27 cellular contexts compared by ENCODE assay signal in genomic region chrX:101691823-101692222, GRCh38. TPM values are rescaled to one million over a fixed set of nuclear protein-coding genes. Genes with fewer than 3 reads are reported as not detected.
DNase-seq lines count a peak whose midpoint lies in the region; ATAC-seq, FAIRE-seq and TF ChIP-seq lines count a peak whose summit lies in the region.
"Had no signal": no experiment of that assay in that cellular context is flagged by ENCODE, and none has a peak within 500 bp of the region (broad histone marks: within the 10 kb centered on the region; RNA-seq: fewer than 3 reads in every experiment).

No MANE protein-coding gene starts in this region.

- H3K4me3 ChIP-seq in HepG2 (replicated peaks in 1 of 3; ENCODE audit: insufficient read depth in 1 of 3, low read depth in 2 of 3, low read length in 3 of 3) (no peak overlapping the region), right lobe of liver (no peak overlapping the region), kidney (ENCODE audit: low read length in 2 of 2) (no peak overlapping the region)
- H3K4me3 ChIP-seq: HAP-1, SJSA1 had no signal

- H3K27me3 Mint-ChIP-seq in endothelial cell (ENCODE audit: unreplicated experiment): peaks cover 2% of the 10 kb centered on the region
- H3K27me3 Mint-ChIP-seq: B cell had no signal

- H3K27ac ChIP-seq in HepG2 (ENCODE audit: extremely low read length, insufficient read depth, low read length): no peak overlapping the region
- no peak overlapping the region for H3K27ac ChIP-seq in right lobe of liver
- no peak overlapping the region for H3K27ac ChIP-seq in kidney (ENCODE audit: low read depth in 2 of 2, low read length in 2 of 2)
- H3K27ac ChIP-seq: 22Rv1, C4-2B, SJSA1 had no signal

- 13% methylated on average over 1 of the region's 1 CpG for WGBS in HepG2 (ENCODE audit: low lambda C conversion rate)
- 52% methylated on average over 1 of the region's 1 CpG for WGBS in right lobe of liver (ENCODE audit: insufficient coverage, low coverage, low lambda C conversion rate, missing lambda C conversion rate)

- POLR2A ChIA-PET in HepG2 (lab: Yijun Ruan, JAX): no interaction called here

- no peak overlapping the region for H2AFZ ChIP-seq in HepG2 (ENCODE audit: low read length)

- intact Hi-C loops in HepG2 (cut with micrococcal nuclease; ENCODE audit: unreplicated experiment) (no loop called here), right lobe of liver (cut with DNase I) (no loop called here), kidney (cut with DNase I) (no loop called here)

- no peaks in the 10 kb centered on the region for H3K79me2 ChIP-seq in HepG2 (ENCODE audit: insufficient read depth, low read length)

- no peak overlapping the region for H3K4me3 Mint-ChIP-seq in endothelial cell (ENCODE audit: unreplicated experiment)
- H3K4me3 Mint-ChIP-seq: B cell; CD8-positive, alpha-beta T cell had no signal

- H3K9ac ChIP-seq in HepG2 (ENCODE audit: insufficient read depth, low read depth, low read length) (no peak overlapping the region), kidney (ENCODE audit: low read length in 2 of 2) (no peak overlapping the region)

- H3K9me3 ChIP-seq in HepG2 (ENCODE audit: low read length): no peaks in the 10 kb centered on the region
- H3K9me3 ChIP-seq in right lobe of liver: no peaks in the 10 kb centered on the region
- no peaks in the 10 kb centered on the region for H3K9me3 ChIP-seq in kidney (ENCODE audit: control insufficient read depth in 1 of 2, low read length in 2 of 2)
- H3K9me3 ChIP-seq: Caco-2, HAP-1, SJSA1 had no signal

- H3K27ac Mint-ChIP-seq in endothelial cell (ENCODE audit: unreplicated experiment): peak overlapping the region; percentile 78
- H3K27ac Mint-ChIP-seq: B cell; CD8-positive, alpha-beta T cell had no signal

- no TSS peak for BruUV-seq in HepG2 (replicated peaks; lab: Mats Ljungman, UMichigan)

- H3K27me3 ChIP-seq in HepG2 (ENCODE audit: control insufficient read depth in 1 of 2, insufficient read depth in 2 of 2, low read length in 2 of 2) (no peaks in the 10 kb centered on the region), right lobe of liver (peaks cover 0 to 5% of the 10 kb centered on the region in 2 donors)
- H3K27me3 ChIP-seq: SJSA1 had no signal

- CTCF ChIA-PET in HepG2 (lab: Yijun Ruan, JAX; ENCODE audit: low intra/inter-chr PET ratio, low total read pairs): no interaction called here

- no peaks in the 10 kb centered on the region for H3K9me3 Mint-ChIP-seq in endothelial cell (ENCODE audit: unreplicated experiment)
- H3K9me3 Mint-ChIP-seq: CD8-positive, alpha-beta T cell had no signal

- FAIRE-seq in HepG2 (lab: Jason Lieb, UNC) (no peak), kidney (lab: Jason Lieb, UNC) (peak; percentile 84)
- FAIRE-seq: GM12892, HTR-8/SVneo had no signal

- DNase-seq in HepG2 (ENCODE audit: low spot score) (no peak), right lobe of liver (no peak), endothelial cell (ENCODE audit: low spot score) (no peak), kidney (no peak), cortex of kidney (lab: John Stamatoyannopoulos, UW) (no peak), GM20000 (ENCODE audit: low spot score) (no peak)
- no peak for DNase-seq in activated effector memory CD4-positive, alpha-beta T cell treated with Interleukin-2 at 50 U/mL for 16 hours
- DNase-seq: Caco-2; CD8-positive, alpha-beta T cell; DND-41; GOT3; KG1; MM.1S; NCI-H1694; NCI-H2029 treated with DMSO at 0.1 percent for 48 hours; NCI-H446 treated with DMSO at 0.1 percent for 48 hours; NCI-H69; Right ventricle myocardium superior; RPMI8226 had no signal

- no peak overlapping the region for H3K4me2 ChIP-seq in HepG2 (ENCODE audit: low read depth, low read length)

- no peak for ATAC-seq in HepG2
- ATAC-seq in right lobe of liver: no peak
- no peak for ATAC-seq in HG03565 (IDR thresholded peaks at IDR 0.05; ENCODE audit: unreplicated experiment)
- ATAC-seq: CD8-positive, alpha-beta T cell had no signal

- no peak for TF ChIP-seq EP300 in HepG2 (IDR thresholded peaks at IDR 0.05; ENCODE audit: low read depth in 2 of 2, low read length in 2 of 2)
- TF ChIP-seq EP300 in HepG2 (CRISPR knock-in tag; IDR thresholded peaks at IDR 0.05; ENCODE audit: borderline replicate concordance): no peak

- no peak for TF ChIP-seq POLR2A in HepG2 (IDR thresholded peaks at IDR 0.05; ENCODE audit: insufficient read depth in 1 of 2, low read depth in 2 of 2, low read length in 2 of 2)
- TF ChIP-seq POLR2A in right lobe of liver (IDR thresholded peaks at IDR 0.05): no peak

- H3K36me3 ChIP-seq in HepG2 (replicated peaks in 1 of 2; ENCODE audit: control insufficient read depth in 1 of 2, insufficient read depth in 2 of 2, low read length in 2 of 2): no peaks in the 10 kb centered on the region
- no peaks in the 10 kb centered on the region for H3K36me3 ChIP-seq in right lobe of liver
- H3K36me3 ChIP-seq in kidney (ENCODE audit: control insufficient read depth in 1 of 2, insufficient read depth in 2 of 2, low read length in 2 of 2): no peaks in the 10 kb centered on the region
- H3K36me3 ChIP-seq: HAP-1, SJSA1 had no signal

- TF ChIP-seq CTCF in HepG2 (CRISPR knock-in tag; IDR thresholded peaks at IDR 0.05): no peak
- TF ChIP-seq CTCF in right lobe of liver (IDR thresholded peaks at IDR 0.05): no peak
- no peak for TF ChIP-seq CTCF in endothelial cell (IDR thresholded peaks at IDR 0.05; ENCODE audit: unreplicated experiment)
- no peak for TF ChIP-seq CTCF in kidney (IDR thresholded peaks at IDR 0.05; ENCODE audit: borderline replicate concordance, extremely low read depth, insufficient read depth)
- no peak for TF ChIP-seq CTCF in GM20000 (IDR thresholded peaks at IDR 0.05; ENCODE audit: extremely low read depth, missing control alignments)

- H3K4me1 ChIP-seq in HepG2 (ENCODE audit: insufficient read depth, low read length): no peaks in the 10 kb centered on the region
- no peaks in the 10 kb centered on the region for H3K4me1 ChIP-seq in right lobe of liver
- no peaks in the 10 kb centered on the region for H3K4me1 ChIP-seq in kidney (ENCODE audit: control insufficient read depth in 1 of 2, insufficient read depth in 1 of 2, low read depth in 1 of 2, low read length in 2 of 2)
- H3K4me1 ChIP-seq: Caco-2, HAP-1, SJSA1 had no signal

- in situ Hi-C loops in HepG2 (cut with HindIII; ENCODE audit: extremely low pct_ligation_motif_present, low pct_unique_long_range_greater_than_20kb): no loop called here

- no peaks in the 10 kb centered on the region for H4K20me1 ChIP-seq in HepG2 (ENCODE audit: insufficient read depth, low read length)

- TF ChIP-seq RAD21 in HepG2 (CRISPR knock-in tag; IDR thresholded peaks at IDR 0.05): no peak

- H3K36me3 Mint-ChIP-seq in endothelial cell (ENCODE audit: low read depth, unreplicated experiment): no peaks in the 10 kb centered on the region
- H3K36me3 Mint-ChIP-seq: CD8-positive, alpha-beta T cell had no signal

- peaks cover 40% of the 10 kb centered on the region for H3K4me1 Mint-ChIP-seq in endothelial cell (ENCODE audit: unreplicated experiment)

TF ChIP-seq in HepG2, 621 proteins besides CTCF, POLR2A, EP300 and RAD21:
- TF ChIP-seq FOXJ3 (CRISPR knock-in tag; IDR thresholded peaks at IDR 0.05; ENCODE audit: borderline replicate concordance) (no peak), ATF7 (IDR thresholded peaks at IDR 0.05) (0 out of 2 replicates have a peak, but pooled peaks have one; percentile 16), ATF7 (CRISPR knock-in tag; IDR thresholded peaks at IDR 0.05) (no peak)

RNA-seq across cellular contexts. Expression of gene ARMCX2, which starts 32.2 kb away (rescaled TPM):
- total RNA-seq in HepG2 (2016; rRNA removed; fragmentation: Illumina TruSeq; extraction: Trizol) (not detected in 2 replicates), right lobe of liver (1 to 10 TPM in 5 of 6 experiments, under 1 TPM in 1; 0.98 to 5.0 (median 3.6) TPM), endothelial cell (ENCODE audit: unreplicated experiment) (147 TPM), kidney (44.0 TPM)
- total RNA-seq in HepG2 (2016; cell fraction: cytosol; rRNA removed; fragmentation: Illumina TruSeq; extraction: Trizol; ENCODE audit: low read depth): not detected in 2 replicates
- not detected in 2 replicates for total RNA-seq in HepG2 (2016; cell fraction: insoluble cytoplasmic fraction; rRNA removed; fragmentation: Illumina TruSeq; extraction: Trizol)
- not detected in 2 replicates for total RNA-seq in HepG2 (2016; cell fraction: membrane; rRNA removed; fragmentation: Illumina TruSeq; extraction: Trizol)
- total RNA-seq in HepG2 (2016; cell fraction: nucleus; rRNA removed; fragmentation: Illumina TruSeq; extraction: Trizol): not detected in 2 replicates
- polyA plus RNA-seq in HepG2 (2011; rRNA removed) (not detected in 2 replicates), kidney (ENCODE audit: insufficient read depth, low read depth, low replicate concordance) (38.4 TPM)
- polyA plus RNA-seq in HepG2 (2011; cell fraction: cytosol; rRNA removed): not detected in 2 replicates
- not detected in 2 replicates for polyA plus RNA-seq in HepG2 (2011; cell fraction: nucleus; rRNA removed)
- polyA plus RNA-seq in HepG2 (2012): not detected in 2 replicates
- not detected in 2 replicates for polyA plus RNA-seq in HepG2 (2016; cell fraction: cytosol; fragmentation: Illumina TruSeq; extraction: Trizol; ENCODE audit: low read depth)
- polyA plus RNA-seq in HepG2 (2016; cell fraction: insoluble cytoplasmic fraction; fragmentation: Illumina TruSeq; extraction: Trizol; ENCODE audit: low read depth): not detected in 2 replicates
- polyA plus RNA-seq in HepG2 (2016; cell fraction: membrane; fragmentation: Illumina TruSeq; extraction: Trizol; ENCODE audit: low read depth): not detected in 2 replicates
- not detected in 2 replicates for polyA plus RNA-seq in HepG2 (2016; cell fraction: nucleus; fragmentation: Illumina TruSeq; extraction: Trizol; ENCODE audit: insufficient read depth, low read depth)
- 0.05 TPM in 1 of 2 replicates, not detected in the other for polyA minus RNA-seq in HepG2 (2011; rRNA and poly(A)+ RNA removed; ENCODE audit: low replicate concordance)
- polyA minus RNA-seq in HepG2 (2011; cell fraction: cytosol; rRNA and poly(A)+ RNA removed): not detected in 2 replicates
- polyA minus RNA-seq in HepG2 (2011; cell fraction: nucleus; rRNA and poly(A)+ RNA removed): not detected in 2 replicates
- total RNA-seq: Caco-2 had no signal
